Comparison of ENCODE assay signal across 15 cellular contexts in the genomic region with DNA sequence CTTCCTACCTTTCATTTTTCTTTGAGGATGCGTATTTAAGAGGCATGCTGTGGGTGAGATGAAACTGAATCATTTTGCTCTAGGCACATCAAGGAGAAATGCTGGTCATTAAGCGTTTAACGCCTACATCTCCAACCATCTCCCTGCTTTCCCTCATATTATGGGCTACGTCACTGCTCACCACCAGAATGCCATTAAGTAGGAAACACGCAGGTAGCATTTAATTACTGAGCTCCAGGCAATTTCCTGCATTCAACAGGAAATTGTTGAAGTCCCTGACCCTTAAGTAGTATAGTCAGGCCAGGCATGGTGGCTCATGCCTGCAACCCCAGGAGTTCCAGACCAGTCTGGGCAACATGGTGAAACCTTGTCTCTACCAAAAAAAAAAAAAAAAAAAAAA.
"Had no signal": no experiment of that assay in that cellular context is flagged by ENCODE, and none has a peak within 500 bp of the region (broad histone marks: within the 10 kb centered on the region; RNA-seq: fewer than 3 reads in every experiment).

No MANE protein-coding gene starts in this region.

- ATAC-seq: gastroesophageal sphincter, sciatic nerve, upper lobe of right lung had no signal

- H3K27me3 Mint-ChIP-seq: activated CD4-positive, alpha-beta memory T cell treated with anti-CD3 and anti-CD28 coated beads, Interleukin-2, amount 10 ng/mL, durations not matched to agents 7 days and 5 days; naive B cell had no signal

- H3K27ac Mint-ChIP-seq: activated CD4-positive, alpha-beta memory T cell treated with anti-CD3 and anti-CD28 coated beads, Interleukin-2, amount 10 ng/mL, durations not matched to agents 7 days and 5 days; activated T-helper 2 cell treated with anti-CD3 and anti-CD28 coated beads, Interferon-gamma antibody, Interleukin-2, Interleukin-4, amounts not matched to agents 10 μg/mL and 5 μg/mL and 100 μg/mL, durations not matched to agents 14 hours and 24 hours and 36 hours had no signal

- H3K27me3 ChIP-seq: cardiac muscle cell, gastroesophageal sphincter, upper lobe of right lung had no signal

- H3K4me3 Mint-ChIP-seq: activated CD4-positive, alpha-beta memory T cell treated with anti-CD3 and anti-CD28 coated beads, Interleukin-2, amount 10 ng/mL, durations not matched to agents 7 days and 5 days; naive B cell had no signal

- DNase-seq: activated CD4-positive, alpha-beta memory T cell treated with anti-CD3 and anti-CD28 coated beads, Interleukin-2, amount 10 ng/mL, durations not matched to agents 7 days and 5 days; activated CD4-positive, alpha-beta T cell treated with anti-CD3 and anti-CD28 coated beads for 1 hour; activated CD8-positive, alpha-beta memory T cell treated with anti-CD3 and anti-CD28 coated beads, Interleukin-2, amount 50 U/mL, for 4 hours; hippocampal formation; naive B cell; posterior cingulate gyrus; stimulated activated naive CD4-positive, alpha-beta T cell treated with Interleukin-2 at 50 U/mL for 16 hours; T-helper 9 cell; upper lobe of right lung had no signal

- H3K4me3 ChIP-seq: cardiac muscle cell, coronary artery, gastroesophageal sphincter, lung, upper lobe of right lung had no signal

- H3K36me3 ChIP-seq: cardiac muscle cell, gastroesophageal sphincter, upper lobe of right lung had no signal

- H3K27ac ChIP-seq: upper lobe of right lung had no signal

- H3K9me3 ChIP-seq: gastroesophageal sphincter, upper lobe of right lung had no signal

- H3K9me3 Mint-ChIP-seq: activated CD4-positive, alpha-beta memory T cell treated with anti-CD3 and anti-CD28 coated beads, Interleukin-2, amount 10 ng/mL, durations not matched to agents 7 days and 5 days; activated T-helper 2 cell treated with anti-CD3 and anti-CD28 coated beads, Interferon-gamma antibody, Interleukin-2, Interleukin-4, amounts not matched to agents 10 μg/mL and 5 μg/mL and 100 μg/mL, durations not matched to agents 14 hours and 24 hours and 36 hours; naive B cell had no signal

- H3K36me3 Mint-ChIP-seq: naive B cell had no signal
